ENCODE assay signal across 8 cellular contexts in genomic region chr19:10095948-10096614, GRCh38. TPM values are rescaled to one million over a fixed set of nuclear protein-coding genes. Genes with fewer than 3 reads are reported as not detected.
DNase-seq lines count a peak whose midpoint lies in the region; ATAC-seq and TF ChIP-seq lines count a peak whose summit lies in the region.

No MANE protein-coding gene starts in this region.

- no peaks in the 10 kb centered on the region for H3K9me3 Mint-ChIP-seq in activated CD4-positive, alpha-beta T cell treated with anti-CD3 and anti-CD28 coated beads for 36 hours (ENCODE audit: low read depth)

- H3K27ac Mint-ChIP-seq in activated CD4-positive, alpha-beta T cell treated with anti-CD3 and anti-CD28 coated beads for 36 hours = peak overlapping the region; percentile 69

- DNase-seq in AG09319 (ENCODE audit: extremely low read depth, low read depth) = peak; percentile 79
- peak; percentile 71 to 97 for DNase-seq in NCI-H446 (lab: John Stamatoyannopoulos, UW)
- peak; percentile 94 for DNase-seq in activated CD4-positive, alpha-beta T cell treated with anti-CD3 and anti-CD28 coated beads for 36 hours
- peak; percentile 88 for DNase-seq in coronary artery (ENCODE audit: low spot score)
- peak; percentile 94 for DNase-seq in left lobe of liver (ENCODE audit: low spot score)
- peak; percentile 88 to 93 for DNase-seq in stimulated activated CD4-positive, alpha-beta T cell treated with anti-CD3 and anti-CD28 coated beads, Interleukin-2, amount 100 ng/mL, for 48 hours

- peak; percentile 79 for ATAC-seq in GM19035 (IDR thresholded peaks at IDR 0.05; ENCODE audit: unreplicated experiment)
- ATAC-seq in HG03342 (IDR thresholded peaks at IDR 0.05; ENCODE audit: unreplicated experiment) = peak; percentile 76
- peak; percentile 90 for ATAC-seq in activated CD4-positive, alpha-beta T cell treated with anti-CD3 and anti-CD28 coated beads for 36 hours
- peak; percentile 82 for ATAC-seq in left lobe of liver

- peaks cover 26% of the 10 kb centered on the region for H3K4me1 Mint-ChIP-seq in activated CD4-positive, alpha-beta T cell treated with anti-CD3 and anti-CD28 coated beads for 36 hours

- peak overlapping the region; percentile 56 for H3K4me3 Mint-ChIP-seq in activated CD4-positive, alpha-beta T cell treated with anti-CD3 and anti-CD28 coated beads for 36 hours

- H3K4me3 ChIP-seq in coronary artery = peak overlapping the region; percentile 83

- H3K36me3 Mint-ChIP-seq in activated CD4-positive, alpha-beta T cell treated with anti-CD3 and anti-CD28 coated beads for 36 hours (ENCODE audit: low read depth) = peaks cover 40% of the 10 kb centered on the region

- CTCF ChIA-PET in activated CD4-positive, alpha-beta T cell treated with anti-CD3 and anti-CD28 coated beads for 36 hours (lab: Charles Lee) = interaction anchor here (0.6 to 1.4 kb wide), 10 partner anchors 8 to 238 kb away, joined by 3 to 5 read pairs (median 3); partner anchors contain the start of genes P2RY11 and PPAN

- no peaks in the 10 kb centered on the region for H3K27me3 Mint-ChIP-seq in activated CD4-positive, alpha-beta T cell treated with anti-CD3 and anti-CD28 coated beads for 36 hours

- intact Hi-C loops in activated CD4-positive, alpha-beta T cell treated with anti-CD3 and anti-CD28 coated beads for 36 hours (cut with DNase I, micrococcal nuclease) = loop anchor here (1.0 to 2.0 kb wide), 10 partner anchors 9 to 471 kb away; partner anchors contain the start of genes SHFL (in 2 of the 2), DNMT1 (in 1 of the 2), EIF3G (in 1 of the 2) and KRI1 (in 1 of the 2)

- POLR2A ChIA-PET in activated CD4-positive, alpha-beta T cell treated with anti-CD3 and anti-CD28 coated beads for 36 hours (lab: Charles Lee) = interaction anchor here (0.5 to 1.4 kb wide), 5 partner anchors 8 to 284 kb away, joined by 3 to 7 read pairs (median 4); partner anchors contain the start of genes PPAN and TYK2

- TF ChIP-seq CTCF in AG09319 (IDR thresholded peaks at IDR 0.05; ENCODE audit: low read depth, low read length) (no peak), coronary artery (IDR thresholded peaks at IDR 0.05) (no peak)

- peak overlapping the region; percentile 78 to 83 for H3K27ac ChIP-seq in coronary artery

RNA-seq across cellular contexts. Expression of gene ANGPTL6, which starts 6.4 kb away (rescaled TPM):
- total RNA-seq in activated CD4-positive, alpha-beta T cell treated with anti-CD3 and anti-CD28 coated beads for 36 hours = 10 to 100 TPM; 10.4 to 14.1 TPM
- 17.9 TPM for total RNA-seq in left lobe of liver

RNA-seq across cellular contexts. Expression of gene SHFL, which starts 10.0 kb away (rescaled TPM):
- 10 to 100 TPM; 49.8 to 62.6 TPM for total RNA-seq in activated CD4-positive, alpha-beta T cell treated with anti-CD3 and anti-CD28 coated beads for 36 hours
- total RNA-seq in left lobe of liver = 72.7 TPM

RNA-seq across cellular contexts. Expression of gene PPAN, which starts 10.1 kb away (rescaled TPM):
- 100 to 1,000 TPM; 139 to 149 TPM for total RNA-seq in activated CD4-positive, alpha-beta T cell treated with anti-CD3 and anti-CD28 coated beads for 36 hours
- total RNA-seq in left lobe of liver = 13.0 TPM

RNA-seq across cellular contexts. Expression of gene P2RY11, which starts 15.4 kb away (rescaled TPM):
- total RNA-seq in activated CD4-positive, alpha-beta T cell treated with anti-CD3 and anti-CD28 coated beads for 36 hours = 10 to 100 TPM; 46.4 to 52.1 TPM
- total RNA-seq in left lobe of liver = 6.6 TPM

RNA-seq across cellular contexts. Expression of gene EIF3G, which starts 23.6 kb away (rescaled TPM):
- 100 to 1,000 TPM; 230 to 253 TPM for total RNA-seq in activated CD4-positive, alpha-beta T cell treated with anti-CD3 and anti-CD28 coated beads for 36 hours
- 84.6 TPM for total RNA-seq in left lobe of liver

Comparison
In these comparisons a context has a peak if more than half of its experiments do, and no peak if none do; other contexts are left out.
1. Peak in every context shown above with its lines: DNase-seq, ATAC-seq, H3K4me3 ChIP-seq and H3K27ac ChIP-seq.
2. RNA of gene PPAN, which starts 10.1 kb away (total RNA-seq): 139 to 149 TPM in activated CD4-positive, alpha-beta T cell treated with anti-CD3 and anti-CD28 coated beads for 36 hours; 13.0 TPM in left lobe of liver (single experiment); every median in the first group is over 10 times any median in the second.